26 cellular contexts compared by ENCODE assay signal in the genomic region with DNA sequence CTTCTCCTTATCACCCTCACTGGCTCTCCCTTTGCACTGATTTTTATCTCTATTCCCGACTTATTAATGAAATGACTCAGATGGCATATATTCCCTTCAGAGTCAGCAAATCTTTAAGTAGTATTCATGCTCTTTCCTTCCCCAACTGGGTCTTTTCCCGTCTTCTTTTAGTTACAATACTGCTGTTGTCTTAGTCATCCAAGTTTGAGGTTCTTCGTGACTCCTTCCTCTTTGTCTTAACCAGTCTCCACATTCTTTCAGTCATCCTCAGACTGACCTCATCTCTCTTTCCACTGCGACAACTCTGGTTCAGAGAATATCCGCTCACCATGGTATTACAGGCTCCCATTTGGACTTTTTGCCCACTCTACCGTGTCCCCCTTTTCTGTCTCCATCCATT. TPM values are rescaled to one million over a fixed set of nuclear protein-coding genes. Genes with fewer than 3 reads are reported as not detected.
DNase-seq lines count a peak whose midpoint lies in the region; ATAC-seq and TF ChIP-seq lines count a peak whose summit lies in the region.
"Had no signal": no experiment of that assay in that cellular context is flagged by ENCODE, and none has a peak within 500 bp of the region (broad histone marks: within the 10 kb centered on the region; RNA-seq: fewer than 3 reads in every experiment).

No MANE protein-coding gene starts in this region.

- no peak overlapping the region for H3K9ac ChIP-seq in mammary epithelial cell (ENCODE audit: insufficient read depth, low read length)

- H3K4me2 ChIP-seq in mammary epithelial cell (ENCODE audit: insufficient read depth, low read depth, low read length) = no peak overlapping the region

- no peak for TF ChIP-seq CTCF in mammary epithelial cell (conservative IDR thresholded peaks at IDR 0.05 in 1 of 2, IDR thresholded peaks at IDR 0.05 in 1 of 2; ENCODE audit: extremely low read depth in 1 of 2, insufficient read depth in 1 of 2, low read depth in 1 of 2, low read length in 2 of 2)
- TF ChIP-seq CTCF in MCF 10A (IDR thresholded peaks at IDR 0.05; ENCODE audit: unreplicated experiment) = no peak

- H4K20me1 ChIP-seq in mammary epithelial cell (ENCODE audit: insufficient read depth, low read length) = no peaks in the 10 kb centered on the region

- in situ Hi-C loops in mammary epithelial cell (cut with MboI; ENCODE audit: low sequenced_read_pairs in 2 of 2) = no loop called here

- no peaks in the 10 kb centered on the region for H3K9me3 ChIP-seq in mammary epithelial cell (replicated peaks; ENCODE audit: insufficient read depth, low read length)
- H3K9me3 ChIP-seq: heart right ventricle, spleen, upper lobe of right lung had no signal

- H3K27ac ChIP-seq in mammary epithelial cell (ENCODE audit: insufficient read depth, low read depth, low read length) = no peak overlapping the region
- H3K27ac ChIP-seq: spleen, upper lobe of right lung had no signal

- H3K27me3 ChIP-seq in mammary epithelial cell (ENCODE audit: insufficient read depth, low read length) = no peaks in the 10 kb centered on the region
- H3K27me3 ChIP-seq: heart right ventricle, spleen, upper lobe of right lung had no signal

- peak; percentile 71 for ATAC-seq in activated T-helper 17 cell treated with anti-CD3 and anti-CD28 coated beads, Interleukin-2, amount 50 U/mL, for 72 hours (replicated peaks)
- no peak for ATAC-seq in GM21717 (IDR thresholded peaks at IDR 0.05; ENCODE audit: unreplicated experiment)
- ATAC-seq: activated CD8-positive, alpha-beta memory T cell treated with anti-CD3 and anti-CD28 coated beads, Interleukin-2, amount 10 ng/mL, durations not matched to agents 7 days and 5 days; heart right ventricle; natural killer cell; upper lobe of right lung had no signal

- H3K4me3 ChIP-seq in mammary epithelial cell (replicated peaks in 1 of 3; ENCODE audit: insufficient read depth in 1 of 3, low read depth in 2 of 3, low read length in 3 of 3) = no peak overlapping the region
- H3K4me3 ChIP-seq: heart right ventricle, spleen, upper lobe of right lung had no signal

- H3K4me1 ChIP-seq in mammary epithelial cell (ENCODE audit: insufficient read depth, low read length) = no peaks in the 10 kb centered on the region
- H3K4me1 ChIP-seq: upper lobe of right lung had no signal

- H3K4me1 Mint-ChIP-seq in MCF 10A (ENCODE audit: insufficient read depth, unreplicated experiment) = peaks cover 6% of the 10 kb centered on the region
- H3K4me1 Mint-ChIP-seq in activated T-helper 17 cell treated with anti-CD3 and anti-CD28 coated beads, Interleukin-2, amount 50 U/mL, for 72 hours = peaks cover 9% of the 10 kb centered on the region
- H3K4me1 Mint-ChIP-seq: natural killer cell had no signal

- CTCF ChIA-PET in mammary epithelial cell (lab: Charles Lee; ENCODE audit: low non-redundant PET) (no interaction called here), MCF 10A (lab: Yijun Ruan, JAX) (interaction anchor here (1.0 kb wide), 1 partner anchor 11 kb away, joined by 3 read pairs; no protein-coding TSS in a partner anchor)

- POLR2A ChIA-PET in MCF 10A (lab: Yijun Ruan, JAX) = interaction anchor here (0.7 to 1.0 kb wide), 2 partner anchors 13 to 1076 kb away, joined by 3 read pairs; a partner anchor contains a TSS

- no peaks in the 10 kb centered on the region for H3K79me2 ChIP-seq in mammary epithelial cell (ENCODE audit: insufficient read depth, low read length)

- no peaks in the 10 kb centered on the region for H3K27me3 Mint-ChIP-seq in MCF 10A (ENCODE audit: insufficient read depth, unreplicated experiment)
- H3K27me3 Mint-ChIP-seq in activated T-helper 17 cell treated with anti-CD3 and anti-CD28 coated beads, Interleukin-2, amount 50 U/mL, for 72 hours = no peaks in the 10 kb centered on the region
- H3K27me3 Mint-ChIP-seq: activated CD8-positive, alpha-beta memory T cell treated with anti-CD3 and anti-CD28 coated beads, Interleukin-2, amount 10 ng/mL, durations not matched to agents 7 days and 5 days had no signal

- H3K9me3 Mint-ChIP-seq in MCF 10A (ENCODE audit: unreplicated experiment) = no peaks in the 10 kb centered on the region
- H3K9me3 Mint-ChIP-seq in activated T-helper 17 cell treated with anti-CD3 and anti-CD28 coated beads, Interleukin-2, amount 50 U/mL, for 72 hours = no peaks in the 10 kb centered on the region
- H3K9me3 Mint-ChIP-seq: natural killer cell had no signal

- no peak overlapping the region for H3K27ac Mint-ChIP-seq in MCF 10A (ENCODE audit: low read depth, unreplicated experiment)
- H3K27ac Mint-ChIP-seq in activated T-helper 17 cell treated with anti-CD3 and anti-CD28 coated beads, Interleukin-2, amount 50 U/mL, for 72 hours = no peak overlapping the region
- H3K27ac Mint-ChIP-seq: activated CD8-positive, alpha-beta memory T cell treated with anti-CD3 and anti-CD28 coated beads, Interleukin-2, amount 10 ng/mL, durations not matched to agents 7 days and 5 days; natural killer cell had no signal

- DNase-seq in mammary epithelial cell (peak; percentile 46), MCF 10A (ENCODE audit: unreplicated experiment) (no peak), glomerular visceral epithelial cell (ENCODE audit: extremely low spot score) (peak; percentile 63), inferior parietal cortex (ENCODE audit: extremely low spot score) (no peak), mucosa of gallbladder (ENCODE audit: low spot score) (no peak)
- no peak for DNase-seq in activated effector memory CD4-positive, alpha-beta T cell treated with anti-CD3 and anti-CD28 coated beads, Interleukin-2, amount 50 U/mL, for 16 hours
- DNase-seq: ACHN; activated CD4-positive, alpha-beta T cell treated with anti-CD3 and anti-CD28 coated beads for 4 hours; activated CD8-positive, alpha-beta memory T cell treated with anti-CD3 and anti-CD28 coated beads, Interleukin-2, amount 10 ng/mL, durations not matched to agents 7 days and 5 days; activated effector memory CD4-positive, alpha-beta T cell treated with Interleukin-2 at 50 U/mL for 16 hours; amygdala; DMS153; effector memory CD4-positive, alpha-beta T cell; heart right ventricle; mesendoderm; natural killer cell; NCI-H1092 treated with DMSO at 0.1 percent for 48 hours; NCI-H2081; NCI-H446 treated with DMSO at 0.1 percent for 48 hours; posterior cingulate gyrus; spleen; stimulated activated CD4-positive, alpha-beta T cell treated with anti-CD3 and anti-CD28 coated beads, Interleukin-4, amount 100 ng/mL, for 4 hours; upper lobe of right lung had no signal

- intact Hi-C loops in mammary epithelial cell (cut with micrococcal nuclease) (no loop called here), MCF 10A (cut with micrococcal nuclease) (no loop called here)

- BruUV-seq in mammary epithelial cell (replicated peaks; lab: Mats Ljungman, UMichigan) (no TSS peak), MCF 10A (replicated peaks; lab: Mats Ljungman, UMichigan) (no TSS peak)

- H2AFZ ChIP-seq in mammary epithelial cell (ENCODE audit: low read depth, low read length) = no peak overlapping the region

- 97% methylated on average over 6 of the region's 6 CpGs for WGBS in mammary epithelial cell (ENCODE audit: low coverage, missing lambda C conversion rate)

- H3K36me3 ChIP-seq in mammary epithelial cell (ENCODE audit: insufficient read depth, low read length) = peaks cover 9% of the 10 kb centered on the region

- no peak overlapping the region for H3K4me3 Mint-ChIP-seq in MCF 10A (ENCODE audit: unreplicated experiment)
- H3K4me3 Mint-ChIP-seq in activated T-helper 17 cell treated with anti-CD3 and anti-CD28 coated beads, Interleukin-2, amount 50 U/mL, for 72 hours = no peak overlapping the region
- H3K4me3 Mint-ChIP-seq: activated CD8-positive, alpha-beta memory T cell treated with anti-CD3 and anti-CD28 coated beads, Interleukin-2, amount 10 ng/mL, durations not matched to agents 7 days and 5 days; CD14-positive monocyte; natural killer cell had no signal

- dilution Hi-C loops in mammary epithelial cell (cut with HindIII; ENCODE audit: low sequenced_read_pairs) = no loop called here

- peaks cover 30% of the 10 kb centered on the region for H3K36me3 Mint-ChIP-seq in MCF 10A (ENCODE audit: insufficient read depth, unreplicated experiment)
- H3K36me3 Mint-ChIP-seq in activated T-helper 17 cell treated with anti-CD3 and anti-CD28 coated beads, Interleukin-2, amount 50 U/mL, for 72 hours (ENCODE audit: low read depth) = peaks cover 82% of the 10 kb centered on the region
- H3K36me3 Mint-ChIP-seq: natural killer cell had no signal

RNA-seq across cellular contexts. Expression of a gene that starts 12.4 kb away (rescaled TPM):
- total RNA-seq in mammary epithelial cell (1 to 10 TPM; 3.0 to 4.3 TPM), MCF 10A (2022) (10.0 and 11.0 TPM in 2 replicates), mucosa of gallbladder (6.5 TPM)
- 1.4 TPM for polyA plus RNA-seq in mammary epithelial cell
- polyA minus RNA-seq in mammary epithelial cell = 0.16 TPM
- total RNA-seq in activated T-helper 17 cell treated with anti-CD3 and anti-CD28 coated beads, Interleukin-2, amount 50 U/mL, for 72 hours = 1 to 10 TPM; 2.3 to 4.0 TPM

RNA-seq across cellular contexts. Expression of a gene that starts 19.5 kb away (rescaled TPM):
- 10 to 100 TPM; 14.2 to 55.3 TPM for total RNA-seq in mammary epithelial cell
- 76.5 TPM for polyA plus RNA-seq in mammary epithelial cell
- 12.4 TPM for polyA minus RNA-seq in mammary epithelial cell
- total RNA-seq in MCF 10A (2022) = 50.6 and 59.1 TPM in 2 replicates
- 100 to 1,000 TPM; 113 to 179 TPM for total RNA-seq in activated T-helper 17 cell treated with anti-CD3 and anti-CD28 coated beads, Interleukin-2, amount 50 U/mL, for 72 hours
- 83.0 TPM for total RNA-seq in mucosa of gallbladder

RNA-seq across cellular contexts. Expression of a gene that starts 20.5 kb away (rescaled TPM):
- total RNA-seq in mammary epithelial cell (10 to 100 TPM; 13.2 to 42.1 TPM), MCF 10A (2022) (78.2 and 94.4 TPM in 2 replicates), mucosa of gallbladder (23.3 TPM)
- polyA plus RNA-seq in mammary epithelial cell = 16.0 TPM
- not detected for polyA minus RNA-seq in mammary epithelial cell
- total RNA-seq in activated T-helper 17 cell treated with anti-CD3 and anti-CD28 coated beads, Interleukin-2, amount 50 U/mL, for 72 hours = 10 to 100 TPM; 59.7 to 97.8 TPM

Comparison
In these comparisons a context has a peak if more than half of its experiments do, and no peak if none do; other contexts are left out.
1. DNase-seq: peak in mammary epithelial cell (single experiment) and glomerular visceral epithelial cell (single experiment); none in MCF 10A (single experiment), inferior parietal cortex (single experiment), mucosa of gallbladder (single experiment) and activated effector memory CD4-positive, alpha-beta T cell treated with anti-CD3 and anti-CD28 coated beads, Interleukin-2, amount 50 U/mL, for 16 hours (single experiment).